Comparison of ENCODE assay signal across 20 cellular contexts in genomic region chrX:134368140-134368539, GRCh38.
"Had no signal": no experiment of that assay in that cellular context is flagged by ENCODE, and none has a peak within 500 bp of the region (broad histone marks: within the 10 kb centered on the region; RNA-seq: fewer than 3 reads in every experiment).

No MANE protein-coding gene starts in this region.

- H3K36me3 ChIP-seq: adrenal gland, gastrocnemius medialis, heart right ventricle, right atrium auricular region, tibial artery had no signal

- H3K4me3 Mint-ChIP-seq: activated CD4-positive, alpha-beta T cell treated with anti-CD3 and anti-CD28 coated beads, Interleukin-2, amount 10 ng/mL, durations not matched to agents 24 days and 14 days; central memory CD8-positive, alpha-beta T cell; natural killer cell had no signal

- H3K4me1 Mint-ChIP-seq: central memory CD8-positive, alpha-beta T cell had no signal

- ATAC-seq: body of pancreas, gastrocnemius medialis, heart right ventricle, left lobe of liver, natural killer cell had no signal

- H3K36me3 Mint-ChIP-seq: natural killer cell had no signal

- H3K9me3 ChIP-seq: adrenal gland, body of pancreas, gastrocnemius medialis, heart right ventricle, right atrium auricular region had no signal

- H3K4me3 ChIP-seq: adrenal gland, body of pancreas, gastrocnemius medialis, heart right ventricle, right atrium auricular region, skin epidermis, tibial artery had no signal

- H3K4me1 ChIP-seq: adrenal gland, body of pancreas, gastrocnemius medialis, right atrium auricular region, tibial artery had no signal

- H3K27me3 Mint-ChIP-seq: activated CD4-positive, alpha-beta T cell treated with anti-CD3 and anti-CD28 coated beads, Interleukin-2, amount 10 ng/mL, durations not matched to agents 24 days and 14 days; central memory CD8-positive, alpha-beta T cell had no signal

- H3K27ac Mint-ChIP-seq: activated CD4-positive, alpha-beta T cell treated with anti-CD3 and anti-CD28 coated beads, Interleukin-2, amount 10 ng/mL, durations not matched to agents 24 days and 14 days; natural killer cell had no signal

- H3K9me3 Mint-ChIP-seq: activated CD4-positive, alpha-beta T cell treated with anti-CD3 and anti-CD28 coated beads, Interleukin-2, amount 10 ng/mL, durations not matched to agents 24 days and 14 days; central memory CD8-positive, alpha-beta T cell; natural killer cell had no signal

- DNase-seq: activated CD4-positive, alpha-beta T cell treated with anti-CD3 and anti-CD28 coated beads, Interleukin-2, amount 10 ng/mL, durations not matched to agents 24 days and 14 days; activated CD8-positive, alpha-beta memory T cell treated with anti-CD3 and anti-CD28 coated beads for 24 hours; activated naive CD4-positive, alpha-beta T cell treated with anti-CD3 and anti-CD28 coated beads, Interleukin-2, amount 50 U/mL, for 16 hours; activated T-cell treated with anti-CD3 and anti-CD28 coated beads for 4 hours; adrenal gland; body of pancreas; cortex of kidney; effector memory CD4-positive, alpha-beta T cell; gastrocnemius medialis; heart right ventricle; islet precursor cell; mammary epithelial cell; natural killer cell; nucleus accumbens; T-helper 9 cell; tibial artery had no signal

- H3K27me3 ChIP-seq: adrenal gland, body of pancreas, gastrocnemius medialis, right atrium auricular region, tibial artery had no signal
